24 cellular contexts compared by ENCODE assay signal in genomic region chr7:142334806-142335205, GRCh38.
"Had no signal": no experiment of that assay in that cellular context is flagged by ENCODE, and none has a peak within 500 bp of the region (broad histone marks: within the 10 kb centered on the region; RNA-seq: fewer than 3 reads in every experiment).

No MANE protein-coding gene starts in this region.

- H2AFZ ChIP-seq: parathyroid adenoma had no signal

- H3K4me1 ChIP-seq: adrenal gland, ascending aorta, psoas muscle, spleen, uterus had no signal

- H3K36me3 ChIP-seq: adrenal gland, ascending aorta, cardiac muscle cell, spleen, thoracic aorta, uterus had no signal

- ATAC-seq: activated CD8-positive, alpha-beta T cell treated with anti-CD3 and anti-CD28 coated beads for 36 hours; activated T-cell treated with anti-CD3 and anti-CD28 coated beads, Interleukin-2, amount 50 U/mL, for 72 hours; esophagus mucosa; WTC11 had no signal

- H3K27me3 ChIP-seq: adrenal gland, ascending aorta, cardiac muscle cell, spleen, uterus had no signal

- H3K9me3 ChIP-seq: adrenal gland, ascending aorta, psoas muscle, spleen, thoracic aorta, uterus had no signal

- H3K27ac ChIP-seq: adrenal gland, ascending aorta, cardiac muscle cell, parathyroid adenoma, psoas muscle, SK-N-MC, spleen, thoracic aorta, uterus had no signal

- DNase-seq: activated CD4-positive, alpha-beta T cell treated with anti-CD3 and anti-CD28 coated beads for 1 hour; activated CD4-positive, alpha-beta T cell treated with anti-CD3 and anti-CD28 coated beads, Interleukin-2, amount 50 U/mL, for 1 hour; activated CD8-positive, alpha-beta T cell treated with anti-CD3 and anti-CD28 coated beads for 36 hours; activated effector memory CD4-positive, alpha-beta T cell treated with Interleukin-2 at 50 U/mL for 16 hours; activated naive CD4-positive, alpha-beta T cell treated with Interleukin-2 at 50 U/mL for 16 hours; activated T-cell treated with anti-CD3 and anti-CD28 coated beads, Interleukin-2, amount 50 U/mL, for 72 hours; adrenal gland; cortex of kidney; endodermal cell; foreskin fibroblast; left cardiac atrium; mammary epithelial cell; naive B cell; psoas muscle; spleen; stimulated activated naive CD4-positive, alpha-beta T cell; uterus had no signal

- H3K4me3 ChIP-seq: adrenal gland, ascending aorta, cardiac muscle cell, psoas muscle, SK-N-MC, spleen, thoracic aorta, uterus had no signal

- H3K79me2 ChIP-seq: parathyroid adenoma had no signal
